8 cellular contexts compared by ENCODE assay signal in genomic region chr16:46690281-46691178, GRCh38. TPM values are rescaled to one million over a fixed set of nuclear protein-coding genes. Genes with fewer than 3 reads are reported as not detected.
A peak's percentile ranks its signal among the peaks of the same experiment; 100 is the strongest.
DNase-seq lines count a peak whose midpoint lies in the region; ATAC-seq, FAIRE-seq and TF ChIP-seq lines count a peak whose summit lies in the region.

No MANE protein-coding gene starts in this region.

- H3K36me3 ChIP-seq in OCI-LY3 (replicated peaks; ENCODE audit: low read depth, low read length) (peaks cover 31% of the 10 kb centered on the region), esophagus squamous epithelium (no peaks in the 10 kb centered on the region), prostate gland (no peaks in the 10 kb centered on the region)

- H4K20me1 ChIP-seq in OCI-LY3 (ENCODE audit: insufficient read depth, low read length), result peaks cover 33% of the 10 kb centered on the region

- no peak overlapping the region for H2AFZ ChIP-seq in OCI-LY3 (ENCODE audit: low read depth, low read length)

- H3K4me3 ChIP-seq in OCI-LY3 (ENCODE audit: low read length), result peak overlapping the region; percentile 83
- peak overlapping the region; percentile 83 to 94 (median 88) for H3K4me3 ChIP-seq in esophagus squamous epithelium
- peak overlapping the region; percentile 71 to 74 for H3K4me3 ChIP-seq in prostate gland

- no peak for ATAC-seq in GM18873 (IDR thresholded peaks at IDR 0.05; ENCODE audit: low FRiP score, unreplicated experiment)

- WGBS in esophagus squamous epithelium, 2 donors, result 17 to 20% methylated on average over 20 to 21 of the region's 21 CpGs
- 17% methylated on average over 21 of the region's 21 CpGs for WGBS in prostate gland

- FAIRE-seq in GM19239 (lab: Jason Lieb, UNC), result no peak

- peaks cover 64% of the 10 kb centered on the region for H3K79me2 ChIP-seq in OCI-LY3 (ENCODE audit: low read length)

- H3K9me3 ChIP-seq in OCI-LY3 (ENCODE audit: insufficient read depth, low read length) (no peaks in the 10 kb centered on the region), esophagus squamous epithelium (no peaks in the 10 kb centered on the region), prostate gland (no peaks in the 10 kb centered on the region)

- H3K4me2 ChIP-seq in OCI-LY3 (ENCODE audit: low read length), result peak overlapping the region; percentile 87

- H3K27ac ChIP-seq in OCI-LY3 (ENCODE audit: low read length) (peak overlapping the region; percentile 79), esophagus squamous epithelium (peak overlapping the region; percentile 93 to 98 (median 96)), prostate gland (peak overlapping the region in 1 of 2 donors; percentile 95)

- H3K27me3 ChIP-seq in OCI-LY3 (ENCODE audit: low read depth, low read length) (no peaks in the 10 kb centered on the region), esophagus squamous epithelium (no peaks in the 10 kb centered on the region), prostate gland (replicated peaks; ENCODE audit: insufficient read depth) (no peaks in the 10 kb centered on the region)

- DNase-seq in ELR (ENCODE audit: low read depth) (peak; percentile 32), esophagus squamous epithelium (lab: John Stamatoyannopoulos, UW) (no peak), prostate gland (ENCODE audit: low spot score) (no peak), GM19239 (ENCODE audit: insufficient read length, low spot score) (no peak), activated T-cell treated with anti-CD3 and anti-CD28 coated beads for 4 hours (no peak), NCI-H1694 (lab: John Stamatoyannopoulos, UW) (no peak)

- TF ChIP-seq CTCF in OCI-LY3 (IDR thresholded peaks at IDR 0.05; ENCODE audit: low read depth, low read length) (no peak; the same call in 1 of the 2 replicates), esophagus squamous epithelium (IDR thresholded peaks at IDR 0.05) (no peak), prostate gland (IDR thresholded peaks at IDR 0.05) (no peak)

- intact Hi-C loops in esophagus squamous epithelium (cut with DNase I), result no loop called here
- intact Hi-C loops in prostate gland (cut with DNase I), result no loop called here

- H3K4me1 ChIP-seq in OCI-LY3 (ENCODE audit: low read length), result peaks cover 31% of the 10 kb centered on the region
- H3K4me1 ChIP-seq in esophagus squamous epithelium, result peaks cover 7 to 45% (median 23%) of the 10 kb centered on the region in 3 donors
- peaks cover 4% of the 10 kb centered on the region for H3K4me1 ChIP-seq in prostate gland (replicated peaks)

- TF ChIP-seq POLR2A in esophagus squamous epithelium (IDR thresholded peaks at IDR 0.05), result no peak
- TF ChIP-seq POLR2A in prostate gland (IDR thresholded peaks at IDR 0.05), result no peak

- peak overlapping the region; percentile 86 for H3K9ac ChIP-seq in OCI-LY3 (ENCODE audit: low read length)

RNA-seq across cellular contexts. Expression of gene ORC6, which starts 1.1 kb away (rescaled TPM):
- total RNA-seq in esophagus squamous epithelium, result 10 to 100 TPM in 2 of 4 donors, 1 to 10 TPM in 2; 3.4 to 12.6 (median 7.7) TPM
- 10 to 100 TPM in 1 of 2 donors, 1 to 10 TPM in 1; 1.4 to 16.8 TPM for total RNA-seq in prostate gland

RNA-seq across cellular contexts. Expression of gene VPS35, which starts 1.6 kb away (rescaled TPM):
- total RNA-seq in esophagus squamous epithelium (100 to 1,000 TPM in 1 of 4 donors, 10 to 100 TPM in 3; 34.0 to 129 (median 88.0) TPM), prostate gland (100 to 1,000 TPM in 1 of 2 donors, 10 to 100 TPM in 1; 99.1 to 107 TPM)

RNA-seq across cellular contexts. Expression of gene MYLK3, which starts 57.6 kb away (rescaled TPM):
- total RNA-seq in esophagus squamous epithelium (under 1 TPM in 3 of 4 donors, not detected in 1; 0.03 to 0.19 (median 0.08) TPM), prostate gland (10 to 100 TPM in 1 of 2 donors, 1 to 10 TPM in 1; 1.5 to 54.2 TPM)
